In the genomic region with DNA sequence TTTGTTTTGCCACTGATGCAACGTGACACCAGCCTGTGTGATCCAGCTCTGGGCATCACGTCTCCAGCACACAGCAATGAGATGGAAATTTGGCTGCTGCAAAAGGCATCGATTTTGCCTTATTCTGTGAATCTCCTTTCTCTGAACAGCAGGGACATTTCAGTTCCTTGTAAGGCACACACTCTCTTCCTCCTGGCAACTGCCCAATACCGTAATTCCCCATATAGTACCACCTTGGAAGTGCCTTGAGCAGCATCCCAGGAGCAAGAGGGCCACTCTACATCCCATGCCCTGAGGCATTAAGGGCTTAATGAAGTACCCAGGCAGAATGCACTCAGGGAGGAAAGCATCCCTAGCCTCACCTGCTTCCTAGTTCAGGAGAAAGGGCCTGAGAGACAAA, we compare ENCODE assay signal across 1 cellular context.
TF ChIP-seq lines count a peak whose summit lies in the region.

No MANE protein-coding gene starts in this region.

TF ChIP-seq in HepG2, 621 proteins besides CTCF, POLR2A, EP300 and RAD21:
- TF ChIP-seq GZF1 (CRISPR knock-in tag; IDR thresholded peaks at IDR 0.05) = peak; percentile 69; the same call in 1 of the 2 replicates
- TF ChIP-seq HMGA1 (CRISPR knock-in tag; conservative IDR thresholded peaks at IDR 0.05) = no peak
- TF ChIP-seq SCMH1 (CRISPR knock-in tag; IDR thresholded peaks at IDR 0.05; ENCODE audit: borderline replicate concordance) = no peak
TF ChIP-seq in HepG2: peak in this region for 1.
